Comparison of ENCODE assay signal across 37 cellular contexts in the genomic region with DNA sequence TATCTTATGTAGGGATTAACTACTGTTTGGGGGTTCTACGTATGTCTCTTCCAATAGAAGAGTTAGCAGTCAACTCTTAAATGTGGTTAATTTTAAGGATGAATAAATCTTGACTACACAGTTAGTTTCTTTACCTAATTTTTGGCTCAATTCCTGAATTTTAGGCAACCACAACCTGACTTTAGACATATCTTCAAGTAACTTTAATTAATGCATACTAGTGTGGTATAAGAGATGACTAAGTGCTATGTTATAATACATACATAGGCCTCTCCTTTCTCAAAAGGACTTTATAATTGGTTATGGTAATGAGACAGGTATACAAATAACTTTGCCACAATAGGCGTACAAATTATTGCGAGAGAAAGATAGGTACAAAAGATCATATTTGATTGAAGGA.
"Had no signal": no experiment of that assay in that cellular context is flagged by ENCODE, and none has a peak within 500 bp of the region (broad histone marks: within the 10 kb centered on the region; RNA-seq: fewer than 3 reads in every experiment).

No MANE protein-coding gene starts in this region.

- H3K36me3 ChIP-seq: adrenal gland, cardiac muscle cell, colonic mucosa, esophagus squamous epithelium, gastroesophageal sphincter had no signal

- ATAC-seq: activated CD8-positive, alpha-beta memory T cell treated with anti-CD3 and anti-CD28 coated beads, Interleukin-2, amount 10 ng/mL, durations not matched to agents 7 days and 5 days; activated CD8-positive, alpha-beta T cell treated with anti-CD3 and anti-CD28 coated beads, Interleukin-2, amount 10 ng/mL, durations not matched to agents 7 days and 5 days; body of pancreas; gastroesophageal sphincter; T-cell had no signal

- H3K27ac ChIP-seq: adrenal gland, body of pancreas, cardiac muscle cell, colonic mucosa, epithelial cell of prostate, esophagus squamous epithelium, gastroesophageal sphincter had no signal

- H3K4me1 ChIP-seq: adrenal gland, body of pancreas, colonic mucosa, esophagus squamous epithelium had no signal

- H3K36me3 Mint-ChIP-seq: activated CD4-positive, alpha-beta memory T cell treated with anti-CD3 and anti-CD28 coated beads for 36 hours; activated CD8-positive, alpha-beta memory T cell treated with anti-CD3 and anti-CD28 coated beads, Interleukin-2, amount 10 ng/mL, durations not matched to agents 7 days and 5 days; activated naive CD4-positive, alpha-beta T cell treated with anti-CD3 and anti-CD28 coated beads, Interleukin-2, amount 50 U/mL, for 24 hours; activated naive CD8-positive, alpha-beta T cell treated with anti-CD3 and anti-CD28 coated beads for 36 hours; T-cell had no signal

- H3K9me3 Mint-ChIP-seq: activated CD4-positive, alpha-beta memory T cell treated with anti-CD3 and anti-CD28 coated beads for 36 hours; activated CD4-positive, alpha-beta T cell treated with anti-CD3 and anti-CD28 coated beads, Interleukin-2, amount 10 ng/mL, durations not matched to agents 24 days and 14 days; activated naive CD4-positive, alpha-beta T cell treated with anti-CD3 and anti-CD28 coated beads for 36 hours; activated naive CD4-positive, alpha-beta T cell treated with anti-CD3 and anti-CD28 coated beads, Interleukin-2, amount 50 U/mL, for 24 hours; activated T-helper 1 cell treated with anti-CD3 and anti-CD28 coated beads, Interleukin-12 subunit alpha, Interleukin-12 subunit beta, Interleukin-2, Interleukin-4 antibody, amounts not matched to agents 30 ng/mL and 10 ng/mL and 1 ng/mL, durations not matched to agents 14 hours and 24 hours and 36 hours; activated T-helper 2 cell treated with anti-CD3 and anti-CD28 coated beads, Interferon-gamma antibody, Interleukin-2, Interleukin-4, amounts not matched to agents 10 μg/mL and 5 μg/mL and 100 μg/mL, durations not matched to agents 14 hours and 24 hours and 36 hours; T-cell had no signal

- H3K27me3 ChIP-seq: adrenal gland, body of pancreas, cardiac muscle cell, colonic mucosa, esophagus squamous epithelium, gastroesophageal sphincter had no signal

- DNase-seq: activated CD4-positive, alpha-beta memory T cell treated with anti-CD3 and anti-CD28 coated beads for 36 hours; activated CD4-positive, alpha-beta T cell treated with anti-CD3 and anti-CD28 coated beads for 36 hours; activated CD4-positive, alpha-beta T cell treated with anti-CD3 and anti-CD28 coated beads, Interleukin-2, amount 10 ng/mL, durations not matched to agents 24 days and 14 days; activated CD4-positive, CD25-positive, alpha-beta regulatory T cell; activated CD4-positive, CD25-positive, alpha-beta regulatory T cell treated with anti-CD3 and anti-CD28 coated beads, Interleukin-2, amount 50 U/mL, for 72 hours; activated CD8-positive, alpha-beta memory T cell treated with anti-CD3 and anti-CD28 coated beads, Interleukin-2, amount 10 ng/mL, durations not matched to agents 7 days and 5 days; activated CD8-positive, alpha-beta memory T cell treated with anti-CD3 and anti-CD28 coated beads, Interleukin-2, amount 50 U/mL, for 4 hours; activated CD8-positive, alpha-beta T cell treated with anti-CD3 and anti-CD28 coated beads, Interleukin-2, amount 10 ng/mL, durations not matched to agents 7 days and 5 days; activated effector memory CD4-positive, alpha-beta T cell treated with anti-CD3 and anti-CD28 coated beads, Interleukin-2, amount 50 U/mL, for 16 hours; activated naive CD4-positive, alpha-beta T cell treated with anti-CD3 and anti-CD28 coated beads for 36 hours; activated naive CD8-positive, alpha-beta T cell treated with anti-CD3 and anti-CD28 coated beads for 36 hours; activated naive CD8-positive, alpha-beta T cell treated with anti-CD3 and anti-CD28 coated beads, Interleukin-2, amount 50 U/mL, for 24 hours; activated T-cell treated with anti-CD3 and anti-CD28 coated beads, Interleukin-2, amount 50 U/mL, for 1 hour; activated T-cell treated with anti-CD3 and anti-CD28 coated beads, Interleukin-2, amount 50 U/mL, for 48 hours; adrenal gland; amygdala; aorta; body of pancreas; central memory CD4-positive, alpha-beta T cell; cerebellar nuclear complex; colonic mucosa; effector CD8-positive, alpha-beta T cell; esophagus squamous epithelium; foreskin melanocyte; head of caudate nucleus; SW 1271; T-cell; T-helper 9 cell had no signal

- H3K4me3 ChIP-seq: adrenal gland, body of pancreas, cardiac muscle cell, colonic mucosa, esophagus squamous epithelium, gastroesophageal sphincter had no signal

- H3K4me3 Mint-ChIP-seq: activated CD4-positive, alpha-beta memory T cell treated with anti-CD3 and anti-CD28 coated beads for 36 hours; activated CD4-positive, alpha-beta T cell treated with anti-CD3 and anti-CD28 coated beads for 36 hours; activated CD4-positive, alpha-beta T cell treated with anti-CD3 and anti-CD28 coated beads, Interleukin-2, amount 10 ng/mL, durations not matched to agents 24 days and 14 days; activated CD8-positive, alpha-beta memory T cell treated with anti-CD3 and anti-CD28 coated beads, Interleukin-2, amount 10 ng/mL, durations not matched to agents 7 days and 5 days; activated CD8-positive, alpha-beta T cell treated with anti-CD3 and anti-CD28 coated beads, Interleukin-2, amount 10 ng/mL, durations not matched to agents 7 days and 5 days; activated naive CD4-positive, alpha-beta T cell treated with anti-CD3 and anti-CD28 coated beads for 36 hours; activated naive CD4-positive, alpha-beta T cell treated with anti-CD3 and anti-CD28 coated beads, Interleukin-2, amount 50 U/mL, for 24 hours; activated naive CD8-positive, alpha-beta T cell treated with anti-CD3 and anti-CD28 coated beads for 36 hours; activated naive CD8-positive, alpha-beta T cell treated with anti-CD3 and anti-CD28 coated beads, Interleukin-2, amount 50 U/mL, for 24 hours; activated T-helper 1 cell treated with anti-CD3 and anti-CD28 coated beads, Interleukin-12 subunit alpha, Interleukin-12 subunit beta, Interleukin-2, Interleukin-4 antibody, amounts not matched to agents 30 ng/mL and 10 ng/mL and 1 ng/mL, durations not matched to agents 14 hours and 24 hours and 36 hours; T-cell; T-helper 1 cell treated with Interleukin-12 subunit alpha and Interleukin-12 subunit beta and Interleukin-4 antibody, amounts not matched to agents 30 μg/mL and 1 μg/mL, for 36 hours had no signal

- H3K27ac Mint-ChIP-seq: activated CD4-positive, alpha-beta memory T cell treated with anti-CD3 and anti-CD28 coated beads for 36 hours; activated CD4-positive, alpha-beta T cell treated with anti-CD3 and anti-CD28 coated beads for 36 hours; activated CD4-positive, alpha-beta T cell treated with anti-CD3 and anti-CD28 coated beads, Interleukin-2, amount 10 ng/mL, durations not matched to agents 24 days and 14 days; activated CD8-positive, alpha-beta memory T cell treated with anti-CD3 and anti-CD28 coated beads, Interleukin-2, amount 10 ng/mL, durations not matched to agents 7 days and 5 days; activated CD8-positive, alpha-beta T cell treated with anti-CD3 and anti-CD28 coated beads, Interleukin-2, amount 10 ng/mL, durations not matched to agents 7 days and 5 days; activated naive CD4-positive, alpha-beta T cell treated with anti-CD3 and anti-CD28 coated beads for 36 hours; activated naive CD4-positive, alpha-beta T cell treated with anti-CD3 and anti-CD28 coated beads, Interleukin-2, amount 50 U/mL, for 24 hours; activated naive CD8-positive, alpha-beta T cell treated with anti-CD3 and anti-CD28 coated beads for 36 hours; activated naive CD8-positive, alpha-beta T cell treated with anti-CD3 and anti-CD28 coated beads, Interleukin-2, amount 50 U/mL, for 24 hours; activated T-helper 1 cell treated with anti-CD3 and anti-CD28 coated beads, Interleukin-12 subunit alpha, Interleukin-12 subunit beta, Interleukin-2, Interleukin-4 antibody, amounts not matched to agents 30 ng/mL and 10 ng/mL and 1 ng/mL, durations not matched to agents 14 hours and 24 hours and 36 hours; activated T-helper 2 cell treated with anti-CD3 and anti-CD28 coated beads, Interferon-gamma antibody, Interleukin-2, Interleukin-4, amounts not matched to agents 10 μg/mL and 5 μg/mL and 100 μg/mL, durations not matched to agents 14 hours and 24 hours and 36 hours; T-cell; T-helper 1 cell treated with Interleukin-12 subunit alpha and Interleukin-12 subunit beta and Interleukin-4 antibody, amounts not matched to agents 30 μg/mL and 1 μg/mL, for 36 hours had no signal

- FAIRE-seq: endometrium, endothelial cell of umbilical vein had no signal

- H3K9me3 ChIP-seq: adrenal gland, body of pancreas, colonic mucosa, esophagus squamous epithelium, gastroesophageal sphincter had no signal

- H3K4me1 Mint-ChIP-seq: activated naive CD4-positive, alpha-beta T cell treated with anti-CD3 and anti-CD28 coated beads, Interleukin-2, amount 50 U/mL, for 24 hours; T-cell had no signal
